24 cellular contexts compared by ENCODE assay signal in genomic region chr10:46198516-46198915, GRCh38.
"Had no signal": no experiment of that assay in that cellular context is flagged by ENCODE, and none has a peak within 500 bp of the region (broad histone marks: within the 10 kb centered on the region; RNA-seq: fewer than 3 reads in every experiment).

No MANE protein-coding gene starts in this region.

- H3K27ac Mint-ChIP-seq: activated B cell treated with CpG ODN at 0.5 μM for 24 hours; activated CD8-positive, alpha-beta memory T cell treated with anti-CD3 and anti-CD28 coated beads, Interleukin-2, amount 10 ng/mL, durations not matched to agents 7 days and 5 days; activated CD8-positive, alpha-beta T cell treated with anti-CD3 and anti-CD28 coated beads for 36 hours; activated naive CD8-positive, alpha-beta T cell; activated T-cell treated with anti-CD3 and anti-CD28 coated beads, Interleukin-2, amount 50 U/mL, for 72 hours; endodermal cell; natural killer cell treated with Interleukin-12 subunit alpha and Interleukin-12 subunit beta and Interleukin-15 and Interleukin-18, amount 100 ng/mL, for 72 hours had no signal

- H3K9me3 ChIP-seq: body of pancreas, esophagus muscularis mucosa, heart right ventricle, left lung, lower lobe of right lung, mucosa of descending colon, tibial nerve had no signal

- H3K27me3 ChIP-seq: body of pancreas, esophagus muscularis mucosa, left lung, tibial nerve had no signal

- DNase-seq: activated B cell treated with CpG ODN at 0.5 μM for 24 hours; activated CD4-positive, alpha-beta T cell treated with anti-CD3 and anti-CD28 coated beads, Interleukin-2, amount 50 U/mL, for 1 hour; activated CD8-positive, alpha-beta memory T cell treated with anti-CD3 and anti-CD28 coated beads, Interleukin-2, amount 10 ng/mL, durations not matched to agents 7 days and 5 days; activated CD8-positive, alpha-beta T cell treated with anti-CD3 and anti-CD28 coated beads for 36 hours; activated effector memory CD4-positive, alpha-beta T cell treated with Interleukin-2 at 50 U/mL for 16 hours; activated naive CD4-positive, alpha-beta T cell treated with Interleukin-2 at 50 U/mL for 16 hours; activated T-cell treated with anti-CD3 and anti-CD28 coated beads, Interleukin-2, amount 50 U/mL, for 72 hours; aorta; body of pancreas; caudate nucleus; endodermal cell; foreskin melanocyte; heart right ventricle; kidney glomerular epithelial cell; left lung; lower lobe of right lung; mucosa of descending colon; right cardiac atrium; stimulated activated CD4-positive, alpha-beta T cell treated with anti-CD3 and anti-CD28 coated beads, Interleukin-2, amount 100 ng/mL, for 48 hours; stimulated activated naive CD4-positive, alpha-beta T cell treated with Interleukin-2 at 50 U/mL for 16 hours had no signal

- H3K4me3 ChIP-seq: body of pancreas, esophagus muscularis mucosa, heart right ventricle, left lung, lower lobe of right lung, mucosa of descending colon, tibial nerve had no signal

- H3K36me3 Mint-ChIP-seq: natural killer cell treated with Interleukin-12 subunit alpha and Interleukin-12 subunit beta and Interleukin-15 and Interleukin-18, amount 100 ng/mL, for 72 hours had no signal

- H3K4me1 ChIP-seq: body of pancreas, esophagus muscularis mucosa, heart right ventricle, left lung, lower lobe of right lung, tibial nerve had no signal

- H3K27ac ChIP-seq: body of pancreas, esophagus muscularis mucosa, heart right ventricle, left lung, lower lobe of right lung, tibial nerve had no signal

- H3K9me3 Mint-ChIP-seq: activated CD8-positive, alpha-beta T cell treated with anti-CD3 and anti-CD28 coated beads for 36 hours; activated T-cell treated with anti-CD3 and anti-CD28 coated beads, Interleukin-2, amount 50 U/mL, for 72 hours; endodermal cell; natural killer cell treated with Interleukin-12 subunit alpha and Interleukin-12 subunit beta and Interleukin-15 and Interleukin-18, amount 100 ng/mL, for 72 hours had no signal

- H3K36me3 ChIP-seq: esophagus muscularis mucosa, heart right ventricle, left lung, lower lobe of right lung, tibial nerve had no signal

- H3K4me1 Mint-ChIP-seq: activated B cell treated with CpG ODN at 0.5 μM for 24 hours; activated CD8-positive, alpha-beta memory T cell treated with anti-CD3 and anti-CD28 coated beads, Interleukin-2, amount 10 ng/mL, durations not matched to agents 7 days and 5 days; endodermal cell had no signal

- H3K27me3 Mint-ChIP-seq: activated CD8-positive, alpha-beta memory T cell treated with anti-CD3 and anti-CD28 coated beads, Interleukin-2, amount 10 ng/mL, durations not matched to agents 7 days and 5 days; activated CD8-positive, alpha-beta T cell treated with anti-CD3 and anti-CD28 coated beads for 36 hours; activated naive CD8-positive, alpha-beta T cell had no signal

- H3K4me3 Mint-ChIP-seq: activated B cell treated with CpG ODN at 0.5 μM for 24 hours; activated CD8-positive, alpha-beta memory T cell treated with anti-CD3 and anti-CD28 coated beads, Interleukin-2, amount 10 ng/mL, durations not matched to agents 7 days and 5 days; activated CD8-positive, alpha-beta T cell treated with anti-CD3 and anti-CD28 coated beads for 36 hours; activated naive CD8-positive, alpha-beta T cell; activated T-cell treated with anti-CD3 and anti-CD28 coated beads, Interleukin-2, amount 50 U/mL, for 72 hours; endodermal cell; natural killer cell treated with Interleukin-12 subunit alpha and Interleukin-12 subunit beta and Interleukin-15 and Interleukin-18, amount 100 ng/mL, for 72 hours had no signal
